Comparison of ENCODE assay signal across 8 cellular contexts in the genomic region with DNA sequence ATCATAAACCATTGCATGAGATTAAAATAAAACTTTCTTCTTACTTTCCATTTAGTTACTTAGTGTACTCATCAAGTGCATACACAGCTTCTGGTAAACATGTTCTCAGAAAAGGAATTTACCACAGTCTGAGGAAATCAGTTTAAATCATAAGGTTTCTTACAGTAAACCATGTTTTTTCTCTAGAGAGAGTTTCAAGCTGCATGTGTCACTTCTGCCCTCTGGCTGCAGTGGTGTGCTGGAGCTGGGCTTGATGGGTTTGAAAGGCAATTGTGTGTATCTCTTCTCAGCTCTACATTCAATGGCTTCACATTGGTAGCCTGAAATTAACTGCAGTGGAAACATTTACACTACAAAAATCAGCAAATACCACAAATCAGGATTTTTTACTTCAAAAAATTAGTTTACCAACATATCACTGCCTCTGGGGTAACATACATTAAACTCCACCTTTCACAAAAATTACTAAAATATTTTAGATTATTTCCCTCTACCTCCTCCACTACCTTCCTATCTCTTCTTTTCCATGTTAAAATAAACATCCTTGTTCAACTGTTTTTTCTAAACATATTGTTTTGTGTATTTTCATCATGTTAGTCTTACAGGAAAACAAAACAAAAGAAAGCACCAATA.
DNase-seq lines count a peak whose midpoint lies in the region; ATAC-seq, FAIRE-seq and TF ChIP-seq lines count a peak whose summit lies in the region.

No MANE protein-coding gene starts in this region.

- TF ChIP-seq POLR2A in suprapubic skin (IDR thresholded peaks at IDR 0.05), result no peak

- no peaks in the 10 kb centered on the region for H3K4me1 ChIP-seq in right atrium auricular region
- no peaks in the 10 kb centered on the region for H3K4me1 ChIP-seq in suprapubic skin

- ATAC-seq in Right ventricle myocardium superior (ENCODE audit: poor library complexity) (peak; percentile 68), GM18907 (IDR thresholded peaks at IDR 0.05; ENCODE audit: unreplicated experiment) (no peak)

- H3K27me3 ChIP-seq in right atrium auricular region (no peaks in the 10 kb centered on the region), suprapubic skin (no peaks in the 10 kb centered on the region)

- no peak overlapping the region for H3K4me3 ChIP-seq in right atrium auricular region
- no peak overlapping the region for H3K4me3 ChIP-seq in suprapubic skin

- FAIRE-seq in RCC 7860 (lab: Jason Lieb, UNC) (no peak), urothelium cell line (lab: Jason Lieb, UNC) (no peak)

- H3K36me3 ChIP-seq in right atrium auricular region (no peaks in the 10 kb centered on the region), suprapubic skin (no peaks in the 10 kb centered on the region)

- TF ChIP-seq EP300 in suprapubic skin (IDR thresholded peaks at IDR 0.05), result no peak

- no peaks in the 10 kb centered on the region for H3K9me3 ChIP-seq in right atrium auricular region
- no peaks in the 10 kb centered on the region for H3K9me3 ChIP-seq in suprapubic skin

- H3K27ac ChIP-seq in right atrium auricular region (no peak overlapping the region), suprapubic skin (no peak overlapping the region)

- TF ChIP-seq CTCF in right atrium auricular region (IDR thresholded peaks at IDR 0.05) (peak; percentile 42 to 65), suprapubic skin (IDR thresholded peaks at IDR 0.05) (no peak)

- intact Hi-C loops in Right ventricle myocardium superior (cut with DNase I) (loop anchor here (5.0 to 10.0 kb wide), 2 partner anchors 299 to 361 kb away; no protein-coding TSS in a partner anchor), cardiac septum (cut with DNase I) (loop anchor here (5.0 to 10.0 kb wide), 2 partner anchors 294 to 361 kb away; no protein-coding TSS in a partner anchor)

- peak; percentile 54 for DNase-seq in Right ventricle myocardium superior
- DNase-seq in cardiac septum (ENCODE audit: low spot score), result no peak
- peak; percentile 25 for DNase-seq in RCC 7860 (ENCODE audit: low spot score)
- DNase-seq in right atrium auricular region (ENCODE audit: low spot score), result no peak
- peak; percentile 26 for DNase-seq in urothelium cell line (ENCODE audit: low spot score)
- no peak for DNase-seq in suprapubic skin (ENCODE audit: low spot score in 2 of 2)
- no peak for DNase-seq in activated CD4-positive, alpha-beta T cell treated with anti-CD3 and anti-CD28 coated beads for 48 hours

Comparison
In these comparisons a context has a peak if more than half of its experiments do, and no peak if none do; other contexts are left out.
1. DNase-seq: peak in Right ventricle myocardium superior (single experiment), RCC 7860 (single experiment) and urothelium cell line (single experiment); none in cardiac septum (single experiment), right atrium auricular region (single experiment), suprapubic skin (0 of 2) and activated CD4-positive, alpha-beta T cell treated with anti-CD3 and anti-CD28 coated beads for 48 hours (single experiment).
2. CTCF ChIP-seq: peak in right atrium auricular region (2 of 2); none in suprapubic skin (0 of 2).